8 cellular contexts compared by ENCODE assay signal in the genomic region with DNA sequence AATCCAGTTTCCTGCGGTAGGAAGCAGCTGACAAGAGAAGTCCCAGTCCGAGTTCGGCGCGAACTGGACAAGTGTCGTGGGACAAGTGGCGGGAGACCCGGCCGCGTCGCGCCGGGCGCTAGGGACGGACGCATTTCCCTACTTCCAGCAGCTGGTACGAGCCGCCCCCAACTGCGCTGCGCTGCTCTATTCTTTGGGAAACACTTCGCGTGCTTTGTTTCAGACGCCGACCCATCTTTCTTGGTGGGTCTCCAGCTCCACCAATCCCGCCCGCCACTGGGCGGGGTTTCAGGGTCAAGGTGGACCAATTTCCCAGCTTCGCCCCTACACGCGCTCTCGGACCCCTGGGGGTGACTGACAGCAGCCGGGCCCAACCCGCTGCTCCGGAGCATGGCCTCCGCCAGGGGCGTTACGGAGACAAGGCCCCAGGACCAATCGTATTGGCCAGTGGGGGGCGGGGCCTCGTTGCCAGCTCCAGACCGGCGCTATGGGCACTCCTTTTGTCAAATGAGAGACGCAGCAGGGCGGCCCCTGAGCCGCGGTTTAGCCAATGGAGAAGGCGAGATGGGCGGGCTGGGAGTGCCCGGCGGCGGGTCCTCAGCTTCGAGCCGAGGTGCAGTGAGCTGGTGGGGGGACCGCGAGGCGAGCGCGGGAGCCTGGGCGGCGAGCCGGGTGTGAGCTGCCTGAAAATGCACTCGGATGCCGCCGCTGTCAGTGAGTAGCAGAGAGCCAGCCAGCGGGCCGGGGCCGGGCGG.
DNase-seq lines count a peak whose midpoint lies in the region; ATAC-seq and TF ChIP-seq lines count a peak whose summit lies in the region.

A gene (plus strand): TSS at position 600 of the 755 bp plus-strand sequence. CDS start 90 bp downstream, at position 690.

- H3K9me3 Mint-ChIP-seq in activated naive CD4-positive, alpha-beta T cell treated with anti-CD3 and anti-CD28 coated beads, Interleukin-2, amount 50 U/mL, for 24 hours, result no peaks in the 10 kb centered on the region

- DNase-seq in GM10266 (ENCODE audit: extremely low spot score) (peak; percentile 99), NCI-H1092 (lab: John Stamatoyannopoulos, UW) (peak; percentile 99), germinal center (ENCODE audit: low spot score) (peak; percentile 100), non-pigmented ciliary epithelial cell (ENCODE audit: low read depth) (peak; percentile 98), superior temporal gyrus (ENCODE audit: extremely low spot score) (peak; percentile 99)

- no peaks in the 10 kb centered on the region for H3K36me3 Mint-ChIP-seq in activated naive CD4-positive, alpha-beta T cell treated with anti-CD3 and anti-CD28 coated beads, Interleukin-2, amount 50 U/mL, for 24 hours

- no peaks in the 10 kb centered on the region for H3K27me3 Mint-ChIP-seq in activated naive CD4-positive, alpha-beta T cell treated with anti-CD3 and anti-CD28 coated beads, Interleukin-2, amount 50 U/mL, for 24 hours

- peak; percentile 93 for ATAC-seq in HG02588 (IDR thresholded peaks at IDR 0.05; ENCODE audit: unreplicated experiment)
- peak; percentile 89 for ATAC-seq in SK-N-SH treated with all-trans-retinoic acid at 6 μM for 48 hours

- peaks cover 33% of the 10 kb centered on the region for H3K4me1 Mint-ChIP-seq in activated naive CD4-positive, alpha-beta T cell treated with anti-CD3 and anti-CD28 coated beads, Interleukin-2, amount 50 U/mL, for 24 hours

- peak within 1 kb of the TSS; percentile 98 for H3K27ac Mint-ChIP-seq in activated naive CD4-positive, alpha-beta T cell treated with anti-CD3 and anti-CD28 coated beads, Interleukin-2, amount 50 U/mL, for 24 hours

- TF ChIP-seq CTCF in GM10266 (IDR thresholded peaks at IDR 0.05; ENCODE audit: control insufficient read depth, insufficient read depth, low read depth, missing control alignments), result no peak

- H3K4me3 Mint-ChIP-seq in activated naive CD4-positive, alpha-beta T cell treated with anti-CD3 and anti-CD28 coated beads, Interleukin-2, amount 50 U/mL, for 24 hours, result peak within 1 kb of the TSS; percentile 99

TF ChIP-seq in SK-N-SH treated with all-trans-retinoic acid at 6 μM for 48 hours, 23 proteins besides CTCF, POLR2A, EP300 and RAD21:
- no peak for TF ChIP-seq ZFP3 (CRISPR knock-in tag; IDR thresholded peaks at IDR 0.05)

Comparison
In these comparisons a context has a peak if more than half of its experiments do, and no peak if none do; other contexts are left out.
1. Peak in every context shown above with its lines: DNase-seq and ATAC-seq.